Comparison of ENCODE assay signal across 12 cellular contexts in the genomic region with DNA sequence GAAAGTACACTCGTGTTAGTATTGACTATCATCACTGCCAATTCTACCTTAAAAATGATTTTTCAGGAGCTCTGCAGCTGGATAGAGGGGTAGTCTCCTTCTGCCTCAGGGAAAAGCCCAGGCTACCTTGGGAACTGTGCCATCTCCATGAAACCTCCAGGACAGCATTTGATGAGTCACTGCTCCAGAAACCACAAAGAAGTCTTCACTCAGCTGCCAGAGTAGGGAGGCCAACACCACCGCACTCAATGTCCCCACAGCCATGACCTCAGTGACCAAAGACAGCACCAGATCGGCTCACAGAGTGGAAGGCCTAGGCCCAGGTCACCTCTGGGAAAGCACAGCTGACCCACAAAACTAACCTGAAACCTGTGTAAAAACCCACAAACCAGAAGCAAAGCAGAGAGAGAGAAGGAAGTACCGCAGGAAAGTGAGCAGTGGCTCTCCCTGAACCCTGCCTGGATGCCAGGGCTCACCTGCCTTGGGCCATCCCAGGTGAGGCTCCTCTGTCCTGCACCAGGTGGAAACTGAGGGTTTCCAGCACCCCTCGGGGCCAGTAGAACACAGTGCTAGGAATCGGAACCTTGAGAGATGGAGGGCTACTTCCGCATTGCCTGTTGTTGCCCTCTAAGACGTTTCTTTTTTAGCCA. TPM values are rescaled to one million over a fixed set of nuclear protein-coding genes. Genes with fewer than 3 reads are reported as not detected.
A peak's percentile ranks its signal among the peaks of the same experiment; 100 is the strongest.
DNase-seq lines count a peak whose midpoint lies in the region; ATAC-seq and TF ChIP-seq lines count a peak whose summit lies in the region.
"Had no signal": no experiment of that assay in that cellular context is flagged by ENCODE, and none has a peak within 500 bp of the region (broad histone marks: within the 10 kb centered on the region; RNA-seq: fewer than 3 reads in every experiment).

No MANE protein-coding gene starts in this region.

- no peak for ATAC-seq in GM21515 (IDR thresholded peaks at IDR 0.05; ENCODE audit: unreplicated experiment)

- DNase-seq in ACHN (peak; percentile 79), MV-4-11 (lab: John Stamatoyannopoulos, UW) (peak; percentile 21), epithelial cell of esophagus (ENCODE audit: low read depth) (peak; percentile 59), myocyte (ENCODE audit: low read depth) (peak; percentile 94), GF-D8 (lab: John Stamatoyannopoulos, UW) (no peak), DMS79 (lab: John Stamatoyannopoulos, UW) (no peak)
- no peak for DNase-seq in activated CD4-positive, CD25-positive, alpha-beta regulatory T cell treated with anti-CD3 and anti-CD28 coated beads, Interleukin-2, amount 50 U/mL, for 72 hours
- DNase-seq: activated CD4-positive, alpha-beta memory T cell treated with anti-CD3 and anti-CD28 coated beads, Interleukin-2, amount 10 ng/mL, durations not matched to agents 7 days and 5 days; glutamatergic neuron; NCI-H526 had no signal

- in situ Hi-C loops in ACHN (cut with HindIII; ENCODE audit: low pct_ligation_motif_present, low pct_unique_long_range_greater_than_20kb, low sequenced_read_pairs), result no loop called here

- TF ChIP-seq CTCF in epithelial cell of esophagus (IDR thresholded peaks at IDR 0.05; ENCODE audit: insufficient read depth, low read depth, low read length, missing control alignments), result no peak

- no peak overlapping the region for H3K4me3 ChIP-seq in epithelial cell of esophagus (ENCODE audit: low read length)

RNA-seq across cellular contexts. Expression of a gene that starts 30.0 kb away (rescaled TPM):
- total RNA-seq in myocyte, result 0.70 and 1.3 TPM in 2 replicates
- 0.87 TPM for polyA plus RNA-seq in myocyte (2012)
- total RNA-seq: activated CD4-positive, alpha-beta memory T cell treated with anti-CD3 and anti-CD28 coated beads, Interleukin-2, amount 10 ng/mL, durations not matched to agents 7 days and 5 days; B cell had no signal

Comparison
In these comparisons a context has a peak if more than half of its experiments do, and no peak if none do; other contexts are left out.
1. DNase-seq: peak in ACHN (single experiment), MV-4-11 (single experiment), epithelial cell of esophagus (single experiment) and myocyte (single experiment); none in GF-D8 (single experiment), activated CD4-positive, CD25-positive, alpha-beta regulatory T cell treated with anti-CD3 and anti-CD28 coated beads, Interleukin-2, amount 50 U/mL, for 72 hours (single experiment) and DMS79 (single experiment).